In genomic region chr3:48243886-48244285, GRCh38 we compare ENCODE assay signal across 1 cellular context.
TF ChIP-seq lines count a peak whose summit lies in the region.

No MANE protein-coding gene starts in this region.

TF ChIP-seq in H1, 55 proteins besides CTCF, POLR2A, EP300 and RAD21:
- TF ChIP-seq KDM5A (IDR thresholded peaks at IDR 0.05; ENCODE audit: low read length): no peak
- TF ChIP-seq JUN (IDR thresholded peaks at IDR 0.05; ENCODE audit: low read depth, low read length): no peak
- no peak for TF ChIP-seq CHD7 (IDR thresholded peaks at IDR 0.05; ENCODE audit: insufficient replicate concordance, low read length)
- no peak for TF ChIP-seq SIX5 (IDR thresholded peaks at IDR 0.05; ENCODE audit: low read depth, low read length)
- TF ChIP-seq CHD1 (IDR thresholded peaks at IDR 0.05; ENCODE audit: low read depth, low read length): no peak
- no peak for TF ChIP-seq TBP (IDR thresholded peaks at IDR 0.05; ENCODE audit: low read depth, low read length)
- TF ChIP-seq RFX5 (IDR thresholded peaks at IDR 0.05; ENCODE audit: borderline replicate concordance, low read depth, low read length): no peak
- no peak for TF ChIP-seq ATF3 (IDR thresholded peaks at IDR 0.05; ENCODE audit: insufficient read depth, low read depth, low read length)
